In the genomic region with DNA sequence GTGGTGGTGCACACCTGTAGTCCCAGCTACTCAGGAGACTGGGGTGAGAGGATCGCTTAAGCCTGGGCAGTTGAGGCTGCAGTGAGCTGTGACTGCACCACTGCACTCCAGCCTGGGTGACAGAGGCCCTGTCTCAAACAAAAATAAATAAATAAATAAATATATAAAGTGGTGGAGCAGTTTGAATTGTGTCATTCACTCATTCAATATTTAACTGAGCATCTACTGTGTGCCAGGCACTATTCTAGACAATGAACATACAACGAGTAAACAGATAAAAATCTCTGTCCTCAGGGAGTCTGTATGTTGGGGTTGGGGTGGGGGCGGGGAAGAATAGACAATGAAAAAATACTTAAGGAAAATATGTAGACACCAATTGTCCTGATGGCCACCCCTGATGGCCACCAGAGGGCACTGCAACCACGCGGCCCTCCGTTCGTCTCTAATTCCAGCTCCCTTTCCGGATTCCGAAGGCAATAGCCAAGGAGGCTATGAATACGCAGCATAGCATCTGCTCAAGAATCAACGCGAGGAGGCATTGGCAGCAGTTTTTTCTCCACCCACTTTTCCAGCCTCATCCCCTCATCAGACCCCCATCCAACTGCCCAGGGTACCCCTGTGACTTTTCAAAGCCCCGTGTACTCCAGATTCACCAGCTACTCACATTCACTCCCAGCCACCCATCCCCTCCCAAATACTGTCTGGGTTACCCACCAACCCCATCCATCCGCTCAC, we compare ENCODE assay signal across 1 cellular context.
TF ChIP-seq lines count a peak whose summit lies in the region.

No MANE protein-coding gene starts in this region.

TF ChIP-seq in GM23338, 12 proteins besides CTCF, POLR2A, EP300 and RAD21 (continued from another document):
- TF ChIP-seq, protein P1, sequence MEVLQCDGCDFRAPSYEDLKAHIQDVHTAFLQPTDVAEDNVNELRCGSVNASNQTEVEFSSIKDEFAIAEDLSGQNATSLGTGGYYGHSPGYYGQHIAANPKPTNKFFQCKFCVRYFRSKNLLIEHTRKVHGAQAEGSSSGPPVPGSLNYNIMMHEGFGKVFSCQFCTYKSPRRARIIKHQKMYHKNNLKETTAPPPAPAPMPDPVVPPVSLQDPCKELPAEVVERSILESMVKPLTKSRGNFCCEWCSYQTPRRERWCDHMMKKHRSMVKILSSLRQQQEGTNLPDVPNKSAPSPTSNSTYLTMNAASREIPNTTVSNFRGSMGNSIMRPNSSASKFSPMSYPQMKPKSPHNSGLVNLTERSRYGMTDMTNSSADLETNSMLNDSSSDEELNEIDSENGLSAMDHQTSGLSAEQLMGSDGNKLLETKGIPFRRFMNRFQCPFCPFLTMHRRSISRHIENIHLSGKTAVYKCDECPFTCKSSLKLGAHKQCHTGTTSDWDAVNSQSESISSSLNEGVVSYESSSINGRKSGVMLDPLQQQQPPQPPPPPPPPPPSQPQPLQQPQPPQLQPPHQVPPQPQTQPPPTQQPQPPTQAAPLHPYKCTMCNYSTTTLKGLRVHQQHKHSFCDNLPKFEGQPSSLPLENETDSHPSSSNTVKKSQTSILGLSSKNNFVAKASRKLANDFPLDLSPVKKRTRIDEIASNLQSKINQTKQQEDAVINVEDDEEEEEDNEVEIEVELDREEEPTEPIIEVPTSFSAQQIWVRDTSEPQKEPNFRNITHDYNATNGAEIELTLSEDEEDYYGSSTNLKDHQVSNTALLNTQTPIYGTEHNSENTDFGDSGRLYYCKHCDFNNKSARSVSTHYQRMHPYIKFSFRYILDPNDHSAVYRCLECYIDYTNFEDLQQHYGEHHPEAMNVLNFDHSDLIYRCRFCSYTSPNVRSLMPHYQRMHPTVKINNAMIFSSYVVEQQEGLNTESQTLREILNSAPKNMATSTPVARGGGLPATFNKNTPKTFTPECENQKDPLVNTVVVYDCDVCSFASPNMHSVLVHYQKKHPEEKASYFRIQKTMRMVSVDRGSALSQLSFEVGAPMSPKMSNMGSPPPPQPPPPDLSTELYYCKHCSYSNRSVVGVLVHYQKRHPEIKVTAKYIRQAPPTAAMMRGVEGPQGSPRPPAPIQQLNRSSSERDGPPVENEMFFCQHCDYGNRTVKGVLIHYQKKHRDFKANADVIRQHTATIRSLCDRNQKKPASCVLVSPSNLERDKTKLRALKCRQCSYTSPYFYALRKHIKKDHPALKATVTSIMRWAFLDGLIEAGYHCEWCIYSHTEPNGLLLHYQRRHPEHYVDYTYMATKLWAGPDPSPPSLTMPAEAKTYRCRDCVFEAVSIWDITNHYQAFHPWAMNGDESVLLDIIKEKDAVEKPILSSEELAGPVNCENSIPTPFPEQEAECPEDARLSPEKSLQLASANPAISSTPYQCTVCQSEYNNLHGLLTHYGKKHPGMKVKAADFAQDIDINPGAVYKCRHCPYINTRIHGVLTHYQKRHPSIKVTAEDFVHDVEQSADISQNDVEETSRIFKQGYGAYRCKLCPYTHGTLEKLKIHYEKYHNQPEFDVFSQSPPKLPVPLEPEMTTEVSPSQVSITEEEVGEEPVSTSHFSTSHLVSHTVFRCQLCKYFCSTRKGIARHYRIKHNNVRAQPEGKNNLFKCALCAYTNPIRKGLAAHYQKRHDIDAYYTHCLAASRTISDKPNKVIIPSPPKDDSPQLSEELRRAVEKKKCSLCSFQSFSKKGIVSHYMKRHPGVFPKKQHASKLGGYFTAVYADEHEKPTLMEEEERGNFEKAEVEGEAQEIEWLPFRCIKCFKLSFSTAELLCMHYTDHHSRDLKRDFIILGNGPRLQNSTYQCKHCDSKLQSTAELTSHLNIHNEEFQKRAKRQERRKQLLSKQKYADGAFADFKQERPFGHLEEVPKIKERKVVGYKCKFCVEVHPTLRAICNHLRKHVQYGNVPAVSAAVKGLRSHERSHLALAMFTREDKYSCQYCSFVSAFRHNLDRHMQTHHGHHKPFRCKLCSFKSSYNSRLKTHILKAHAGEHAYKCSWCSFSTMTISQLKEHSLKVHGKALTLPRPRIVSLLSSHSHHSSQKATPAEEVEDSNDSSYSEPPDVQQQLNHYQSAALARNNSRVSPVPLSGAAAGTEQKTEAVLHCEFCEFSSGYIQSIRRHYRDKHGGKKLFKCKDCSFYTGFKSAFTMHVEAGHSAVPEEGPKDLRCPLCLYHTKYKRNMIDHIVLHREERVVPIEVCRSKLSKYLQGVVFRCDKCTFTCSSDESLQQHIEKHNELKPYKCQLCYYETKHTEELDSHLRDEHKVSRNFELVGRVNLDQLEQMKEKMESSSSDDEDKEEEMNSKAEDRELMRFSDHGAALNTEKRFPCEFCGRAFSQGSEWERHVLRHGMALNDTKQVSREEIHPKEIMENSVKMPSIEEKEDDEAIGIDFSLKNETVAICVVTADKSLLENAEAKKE (CRISPR knock-in tag; IDR thresholded peaks at IDR 0.05) = no peak
- TF ChIP-seq EZH2phosphoT487 (IDR thresholded peaks at IDR 0.05; ENCODE audit: unreplicated experiment) (no peak), ZNF331 (CRISPR knock-in tag; IDR thresholded peaks at IDR 0.05; ENCODE audit: low read depth) (no peak)
- TF ChIP-seq, protein P2, sequence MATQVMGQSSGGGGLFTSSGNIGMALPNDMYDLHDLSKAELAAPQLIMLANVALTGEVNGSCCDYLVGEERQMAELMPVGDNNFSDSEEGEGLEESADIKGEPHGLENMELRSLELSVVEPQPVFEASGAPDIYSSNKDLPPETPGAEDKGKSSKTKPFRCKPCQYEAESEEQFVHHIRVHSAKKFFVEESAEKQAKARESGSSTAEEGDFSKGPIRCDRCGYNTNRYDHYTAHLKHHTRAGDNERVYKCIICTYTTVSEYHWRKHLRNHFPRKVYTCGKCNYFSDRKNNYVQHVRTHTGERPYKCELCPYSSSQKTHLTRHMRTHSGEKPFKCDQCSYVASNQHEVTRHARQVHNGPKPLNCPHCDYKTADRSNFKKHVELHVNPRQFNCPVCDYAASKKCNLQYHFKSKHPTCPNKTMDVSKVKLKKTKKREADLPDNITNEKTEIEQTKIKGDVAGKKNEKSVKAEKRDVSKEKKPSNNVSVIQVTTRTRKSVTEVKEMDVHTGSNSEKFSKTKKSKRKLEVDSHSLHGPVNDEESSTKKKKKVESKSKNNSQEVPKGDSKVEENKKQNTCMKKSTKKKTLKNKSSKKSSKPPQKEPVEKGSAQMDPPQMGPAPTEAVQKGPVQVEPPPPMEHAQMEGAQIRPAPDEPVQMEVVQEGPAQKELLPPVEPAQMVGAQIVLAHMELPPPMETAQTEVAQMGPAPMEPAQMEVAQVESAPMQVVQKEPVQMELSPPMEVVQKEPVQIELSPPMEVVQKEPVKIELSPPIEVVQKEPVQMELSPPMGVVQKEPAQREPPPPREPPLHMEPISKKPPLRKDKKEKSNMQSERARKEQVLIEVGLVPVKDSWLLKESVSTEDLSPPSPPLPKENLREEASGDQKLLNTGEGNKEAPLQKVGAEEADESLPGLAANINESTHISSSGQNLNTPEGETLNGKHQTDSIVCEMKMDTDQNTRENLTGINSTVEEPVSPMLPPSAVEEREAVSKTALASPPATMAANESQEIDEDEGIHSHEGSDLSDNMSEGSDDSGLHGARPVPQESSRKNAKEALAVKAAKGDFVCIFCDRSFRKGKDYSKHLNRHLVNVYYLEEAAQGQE (IDR thresholded peaks at IDR 0.05; ENCODE audit: unreplicated experiment) = no peak
